13 cellular contexts compared by ENCODE assay signal in the genomic region with DNA sequence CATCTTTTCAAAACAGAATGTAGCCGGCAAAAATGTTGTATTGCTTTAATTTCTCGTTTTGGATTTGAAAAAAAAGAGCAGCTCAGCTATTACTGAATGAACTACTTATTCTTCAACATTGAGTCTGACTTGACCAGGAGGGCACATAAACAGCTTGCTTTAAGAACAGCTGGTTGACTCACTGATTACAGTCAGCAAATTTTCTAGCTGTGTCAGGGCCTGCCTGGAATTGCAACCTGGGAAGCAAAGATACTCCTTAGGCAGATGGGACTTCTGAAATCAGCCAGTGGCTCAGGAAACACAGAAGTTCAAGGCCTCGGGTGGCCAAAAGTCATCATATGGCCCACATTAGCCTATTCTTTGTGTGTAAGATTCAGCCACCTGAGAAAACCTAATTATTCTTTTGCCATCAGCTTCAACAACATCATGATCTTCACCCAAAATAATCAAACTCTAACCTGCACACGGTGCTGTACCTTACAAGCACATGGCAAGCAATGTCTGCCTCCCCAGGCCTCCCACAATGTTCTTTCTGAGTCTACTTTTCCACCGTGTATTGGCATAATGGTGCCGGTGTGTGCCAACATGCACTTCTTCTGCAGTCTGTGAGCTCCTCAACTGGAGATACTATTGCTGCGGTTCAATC.
DNase-seq lines count a peak whose midpoint lies in the region; ATAC-seq, FAIRE-seq and TF ChIP-seq lines count a peak whose summit lies in the region.
"Had no signal": no experiment of that assay in that cellular context is flagged by ENCODE, and none has a peak within 500 bp of the region (broad histone marks: within the 10 kb centered on the region; RNA-seq: fewer than 3 reads in every experiment).

No MANE protein-coding gene starts in this region.

- H3K9ac ChIP-seq in keratinocyte (ENCODE audit: control insufficient read depth, extremely low read depth, insufficient read depth, low read length) (no peak overlapping the region), kidney (ENCODE audit: low read length in 2 of 2) (no peak overlapping the region), neuronal stem cell (ENCODE audit: low read depth, low read length, poor library complexity) (no peak overlapping the region)

- H4K91ac ChIP-seq in neuronal stem cell (ENCODE audit: low read depth, low read length, poor library complexity), result no peak overlapping the region

- peak overlapping the region; percentile 34 for H2AFZ ChIP-seq in keratinocyte (ENCODE audit: control insufficient read depth, low read length)
- no peak overlapping the region for H2AFZ ChIP-seq in neuronal stem cell (ENCODE audit: low read length)

- no peak overlapping the region for H2AK5ac ChIP-seq in neuronal stem cell (ENCODE audit: low read depth, low read length)

- H3K4me3 Mint-ChIP-seq in HFFc6, result no peak overlapping the region
- H3K4me3 Mint-ChIP-seq: CD4-positive, alpha-beta memory T cell had no signal

- no CpG with 5 or more reads among the region's 7 CpGs for WGBS in neuronal stem cell (ENCODE audit: extremely low coverage in 2 of 2, insufficient read length in 2 of 2, insufficient replicate concordance in 1 of 2), 2 donors

- H4K20me1 ChIP-seq in keratinocyte (ENCODE audit: control insufficient read depth, extremely low read depth, insufficient read depth, low read length), result no peaks in the 10 kb centered on the region

- no peaks in the 10 kb centered on the region for H3K79me2 ChIP-seq in keratinocyte (ENCODE audit: control insufficient read depth, insufficient read depth, low read length)

- peaks cover 10% of the 10 kb centered on the region; the same call in 1 of the 2 replicates for H3K4me1 Mint-ChIP-seq in HFFc6 (ENCODE audit: low read depth)
- H3K4me1 Mint-ChIP-seq: CD4-positive, alpha-beta memory T cell had no signal

- no peak overlapping the region for H3K27ac Mint-ChIP-seq in HFFc6
- H3K27ac Mint-ChIP-seq: CD4-positive, alpha-beta memory T cell had no signal

- no peak overlapping the region for H3K23ac ChIP-seq in neuronal stem cell (ENCODE audit: low read depth, low read length, poor library complexity)

- intact Hi-C loops in kidney (cut with DNase I), result no loop called here

- H3K9me3 Mint-ChIP-seq in HFFc6, result no peaks in the 10 kb centered on the region

- DNase-seq in COLO829 (ENCODE audit: low spot score), result peak; percentile 39
- peak; percentile 41 for DNase-seq in HFFc6
- peak; percentile 25 for DNase-seq in astrocyte of the hippocampus (ENCODE audit: low read depth, low spot score)
- DNase-seq in keratinocyte (ENCODE audit: low read depth, low spot score), result peak; percentile 70
- DNase-seq in kidney, result no peak
- DNase-seq in NK-92 (lab: John Stamatoyannopoulos, UW; ENCODE audit: unreplicated experiment), result no peak
- no peak for DNase-seq in neuronal stem cell (ENCODE audit: low spot score)
- DNase-seq: CD4-positive, alpha-beta memory T cell; glutamatergic neuron; NCI-H146; posterior cingulate gyrus had no signal

- H2BK15ac ChIP-seq in neuronal stem cell (ENCODE audit: low read length), result no peak overlapping the region

- H3K4me1 ChIP-seq in keratinocyte (ENCODE audit: control insufficient read depth, extremely low read depth, insufficient read depth, low read length) (peaks cover 26% of the 10 kb centered on the region), kidney (ENCODE audit: control insufficient read depth in 1 of 2, insufficient read depth in 1 of 2, low read depth in 1 of 2, low read length in 2 of 2) (no peaks in the 10 kb centered on the region), neuronal stem cell (ENCODE audit: control insufficient read depth in 2 of 2, insufficient read depth in 1 of 2, low read depth in 1 of 2, low read length in 2 of 2) (no peaks in the 10 kb centered on the region)
- H3K4me1 ChIP-seq: tibial nerve had no signal

- no peak overlapping the region for H3K14ac ChIP-seq in neuronal stem cell (ENCODE audit: low read length)

- H3K36me3 Mint-ChIP-seq in HFFc6 (ENCODE audit: low read depth), result no peaks in the 10 kb centered on the region
- H3K36me3 Mint-ChIP-seq: CD4-positive, alpha-beta memory T cell had no signal

- H2BK120ac ChIP-seq in neuronal stem cell (ENCODE audit: low read depth, low read length), result no peak overlapping the region

- H3K27me3 Mint-ChIP-seq in HFFc6 (ENCODE audit: insufficient read depth), result peaks cover 3% of the 10 kb centered on the region; the same call in 1 of the 2 replicates
- H3K27me3 Mint-ChIP-seq: CD4-positive, alpha-beta memory T cell had no signal

- no peaks in the 10 kb centered on the region for H3K9me1 ChIP-seq in keratinocyte (ENCODE audit: control insufficient read depth, extremely low read depth, insufficient read depth, low read length)

- peak overlapping the region; percentile 48 for H3K27ac ChIP-seq in keratinocyte (ENCODE audit: control insufficient read depth, insufficient read depth, low read length)
- no peak overlapping the region for H3K27ac ChIP-seq in kidney (ENCODE audit: low read depth in 2 of 2, low read length in 2 of 2)
- no peak overlapping the region for H3K27ac ChIP-seq in neuronal stem cell (replicated peaks; ENCODE audit: low read length)
- H3K27ac ChIP-seq: tibial nerve had no signal

- H3K4me2 ChIP-seq in keratinocyte (ENCODE audit: control insufficient read depth, extremely low read depth, insufficient read depth, low read depth, low read length), result peak overlapping the region; percentile 2
- H3K4me2 ChIP-seq in neuronal stem cell (ENCODE audit: insufficient read depth, low read length, poor library complexity, severe bottlenecking), result no peak overlapping the region

- TF ChIP-seq CTCF in HFFc6 (IDR thresholded peaks at IDR 0.05) (no peak), keratinocyte (optimal IDR thresholded peaks at IDR 0.05 in 1 of 3, IDR thresholded peaks at IDR 0.05 in 1 of 3, conservative IDR thresholded peaks at IDR 0.05 in 1 of 3; ENCODE audit: extremely low read depth in 1 of 3, insufficient read depth in 2 of 3, low read length in 3 of 3) (no peak), kidney (IDR thresholded peaks at IDR 0.05; ENCODE audit: borderline replicate concordance, extremely low read depth, insufficient read depth) (no peak)

- no peak overlapping the region for H3K4me3 ChIP-seq in keratinocyte (ENCODE audit: control insufficient read depth in 2 of 3, extremely low read depth in 1 of 3, insufficient read depth in 2 of 3, low read depth in 1 of 3, low read length in 3 of 3)
- no peak overlapping the region for H3K4me3 ChIP-seq in kidney (ENCODE audit: low read length in 2 of 2)
- H3K4me3 ChIP-seq in neuronal stem cell (ENCODE audit: low read length in 2 of 2), result no peak overlapping the region
- H3K4me3 ChIP-seq: tibial nerve had no signal

- dilution Hi-C loops in keratinocyte (cut with MboI; ENCODE audit: extremely low pct_ligation_motif_present, low sequenced_read_pairs), result no loop called here

- H3K79me1 ChIP-seq in neuronal stem cell (ENCODE audit: low read depth, low read length), result no peaks in the 10 kb centered on the region

- H4K8ac ChIP-seq in neuronal stem cell (ENCODE audit: low read depth, low read length), result no peak overlapping the region

- no peak overlapping the region for H3K18ac ChIP-seq in neuronal stem cell (ENCODE audit: low read length)

- H3K9me3 ChIP-seq in keratinocyte (ENCODE audit: control insufficient read depth, low read depth, low read length) (no peaks in the 10 kb centered on the region), kidney (ENCODE audit: control insufficient read depth in 1 of 2, low read length in 2 of 2) (no peaks in the 10 kb centered on the region), neuronal stem cell (replicated peaks in 1 of 2; ENCODE audit: control insufficient read depth in 2 of 2, insufficient read depth in 1 of 2, low read depth in 1 of 2, low read length in 2 of 2) (no peaks in the 10 kb centered on the region)
- H3K9me3 ChIP-seq: tibial nerve had no signal

- H2BK12ac ChIP-seq in neuronal stem cell (ENCODE audit: low read length), result no peak overlapping the region

- H3K36me3 ChIP-seq in keratinocyte (ENCODE audit: control insufficient read depth in 2 of 2, extremely low read depth in 1 of 2, insufficient read depth in 2 of 2, low read length in 2 of 2) (no peaks in the 10 kb centered on the region), kidney (ENCODE audit: control insufficient read depth in 1 of 2, insufficient read depth in 2 of 2, low read length in 2 of 2) (no peaks in the 10 kb centered on the region), neuronal stem cell (replicated peaks in 1 of 2; ENCODE audit: control insufficient read depth in 2 of 2, insufficient read depth in 2 of 2, low read length in 2 of 2) (no peaks in the 10 kb centered on the region)
- H3K36me3 ChIP-seq: tibial nerve had no signal

- no peak for ATAC-seq in HG03442 (IDR thresholded peaks at IDR 0.05; ENCODE audit: unreplicated experiment)

- no peaks in the 10 kb centered on the region for H3K27me3 ChIP-seq in keratinocyte (ENCODE audit: control insufficient read depth, extremely low read depth, insufficient read depth, low read length)
- no peaks in the 10 kb centered on the region for H3K27me3 ChIP-seq in neuronal stem cell (ENCODE audit: control insufficient read depth in 3 of 3, insufficient read depth in 3 of 3, low read depth in 1 of 3, low read length in 3 of 3)
- H3K27me3 ChIP-seq: tibial nerve had no signal

- no peak overlapping the region for H2BK5ac ChIP-seq in neuronal stem cell (ENCODE audit: low read length)

- no peak overlapping the region for H3K4ac ChIP-seq in neuronal stem cell (ENCODE audit: low read length)

- FAIRE-seq in keratinocyte (lab: Jason Lieb, UNC) (peak; percentile 96), kidney (lab: Jason Lieb, UNC) (no peak)

Comparison
In these comparisons a context has a peak if more than half of its experiments do, and no peak if none do; other contexts are left out.
1. DNase-seq: peak in COLO829 (single experiment), HFFc6 (single experiment), astrocyte of the hippocampus (single experiment) and keratinocyte (single experiment); none in kidney (single experiment), NK-92 (single experiment) and neuronal stem cell (single experiment).